ENCODE assay signal across 15 cellular contexts in genomic region chr10:53453196-53453595, GRCh38.
DNase-seq lines count a peak whose midpoint lies in the region; ATAC-seq and TF ChIP-seq lines count a peak whose summit lies in the region.
"Had no signal": no experiment of that assay in that cellular context is flagged by ENCODE, and none has a peak within 500 bp of the region (broad histone marks: within the 10 kb centered on the region; RNA-seq: fewer than 3 reads in every experiment).

No MANE protein-coding gene starts in this region.

- WGBS in psoas muscle, 3 donors, result 56 to 77% (median 59%) methylated on average over 1 of the region's 1 CpG
- WGBS in spleen, 5 donors, result 66 to 84% (median 72%) methylated on average over 1 of the region's 1 CpG

- TF ChIP-seq POLR2A in spleen (IDR thresholded peaks at IDR 0.05), result no peak

- H3K4me3 ChIP-seq in left ventricle myocardium inferior, result no peak overlapping the region
- H3K4me3 ChIP-seq in RWPE2 (ENCODE audit: severe bottlenecking), result no peak overlapping the region
- H3K4me3 ChIP-seq in upper lobe of right lung, result no peak overlapping the region
- no peak overlapping the region for H3K4me3 ChIP-seq in psoas muscle
- no peak overlapping the region for H3K4me3 ChIP-seq in spleen
- H3K4me3 ChIP-seq: A549, ascending aorta, esophagus muscularis mucosa, heart right ventricle, suprapubic skin had no signal

- H3K27me3 ChIP-seq in left ventricle myocardium inferior (ENCODE audit: low read depth) (no peaks in the 10 kb centered on the region), RWPE2 (ENCODE audit: insufficient read depth, poor library complexity, severe bottlenecking) (no peaks in the 10 kb centered on the region), upper lobe of right lung (no peaks in the 10 kb centered on the region), psoas muscle (ENCODE audit: insufficient read depth in 3 of 3, low read length in 2 of 3) (no peaks in the 10 kb centered on the region), spleen (replicated peaks in 1 of 7) (no peaks in the 10 kb centered on the region)
- H3K27me3 ChIP-seq: ascending aorta, esophagus muscularis mucosa, heart right ventricle, suprapubic skin had no signal

- intact Hi-C loops in left ventricle myocardium inferior (cut with micrococcal nuclease), result no loop called here
- intact Hi-C loops in left ventricle myocardium superior (cut with micrococcal nuclease), result no loop called here
- intact Hi-C loops in upper lobe of right lung (cut with DNase I), result no loop called here
- intact Hi-C loops in psoas muscle (cut with DNase I), result no loop called here
- intact Hi-C loops in spleen (cut with DNase I; ENCODE audit: low total_unique reads), result no loop called here

- no peaks in the 10 kb centered on the region for H3K4me1 ChIP-seq in left ventricle myocardium inferior
- no peaks in the 10 kb centered on the region for H3K4me1 ChIP-seq in RWPE2 (ENCODE audit: insufficient read depth, poor library complexity, severe bottlenecking)
- H3K4me1 ChIP-seq in upper lobe of right lung, result no peaks in the 10 kb centered on the region
- no peaks in the 10 kb centered on the region for H3K4me1 ChIP-seq in psoas muscle
- H3K4me1 ChIP-seq in spleen, result no peaks in the 10 kb centered on the region
- H3K4me1 ChIP-seq: A549, ascending aorta, esophagus muscularis mucosa, heart right ventricle, suprapubic skin had no signal

- H3K36me3 Mint-ChIP-seq in glutamatergic neuron (ENCODE audit: unreplicated experiment), result peaks cover 3% of the 10 kb centered on the region

- H3K9me3 ChIP-seq in left ventricle myocardium inferior (replicated peaks) (no peaks in the 10 kb centered on the region), RWPE2 (ENCODE audit: severe bottlenecking) (no peaks in the 10 kb centered on the region), upper lobe of right lung (no peaks in the 10 kb centered on the region), psoas muscle (no peaks in the 10 kb centered on the region), spleen (peaks cover 0 to 11% (median 0%) of the 10 kb centered on the region in 8 donors)
- H3K9me3 ChIP-seq: A549, ascending aorta, esophagus muscularis mucosa, suprapubic skin had no signal

- H3K36me3 ChIP-seq in left ventricle myocardium inferior (no peaks in the 10 kb centered on the region), RWPE2 (ENCODE audit: low read depth) (no peaks in the 10 kb centered on the region), upper lobe of right lung (no peaks in the 10 kb centered on the region), psoas muscle (ENCODE audit: insufficient read depth in 1 of 2, low read depth in 1 of 2) (no peaks in the 10 kb centered on the region), spleen (no peaks in the 10 kb centered on the region)
- H3K36me3 ChIP-seq: ascending aorta, esophagus muscularis mucosa, heart right ventricle, suprapubic skin had no signal

- no peak for ATAC-seq in left ventricle myocardium superior
- peak; percentile 49; the same call in 1 of the 3 replicates for ATAC-seq in RWPE2 (ENCODE audit: low read depth)
- ATAC-seq in upper lobe of right lung, result no peak
- ATAC-seq in psoas muscle, result no peak
- ATAC-seq: A549, heart right ventricle, left cardiac atrium had no signal

- peak; percentile 16 for TF ChIP-seq CTCF in left ventricle myocardium inferior (IDR thresholded peaks at IDR 0.05; ENCODE audit: borderline replicate concordance)
- TF ChIP-seq CTCF in RWPE2 (IDR thresholded peaks at IDR 0.05; ENCODE audit: poor library complexity, severe bottlenecking), result peak; percentile 30
- peak; percentile 22 for TF ChIP-seq CTCF in glutamatergic neuron (IDR thresholded peaks at IDR 0.05; ENCODE audit: partially characterized antibody, unreplicated experiment)
- peak; percentile 12 for TF ChIP-seq CTCF in upper lobe of right lung (IDR thresholded peaks at IDR 0.05)
- TF ChIP-seq CTCF in psoas muscle (IDR thresholded peaks at IDR 0.05), result no peak
- no peak for TF ChIP-seq CTCF in spleen (IDR thresholded peaks at IDR 0.05 in 8 of 11, conservative IDR thresholded peaks at IDR 0.05 in 3 of 11)

- no peak overlapping the region for H3K27ac ChIP-seq in left ventricle myocardium inferior (replicated peaks)
- H3K27ac ChIP-seq in RWPE2 (ENCODE audit: poor library complexity, severe bottlenecking), result no peak overlapping the region
- H3K27ac ChIP-seq in upper lobe of right lung, result no peak overlapping the region
- no peak overlapping the region for H3K27ac ChIP-seq in psoas muscle
- H3K27ac ChIP-seq in spleen, result no peak overlapping the region
- H3K27ac ChIP-seq: A549, ascending aorta, esophagus muscularis mucosa, heart right ventricle, suprapubic skin had no signal

- no peaks in the 10 kb centered on the region for H3K27me3 Mint-ChIP-seq in glutamatergic neuron (ENCODE audit: unreplicated experiment)

- no peak overlapping the region for H3K4me3 Mint-ChIP-seq in glutamatergic neuron (ENCODE audit: unreplicated experiment)

- no peak overlapping the region for H3K27ac Mint-ChIP-seq in glutamatergic neuron (ENCODE audit: unreplicated experiment)

- DNase-seq in left ventricle myocardium inferior, result no peak
- no peak for DNase-seq in left ventricle myocardium superior
- DNase-seq in RWPE2 (ENCODE audit: low spot score), result no peak
- no peak for DNase-seq in glutamatergic neuron
- DNase-seq in upper lobe of right lung, result no peak
- DNase-seq in psoas muscle, result no peak
- no peak for DNase-seq in spleen
- no peak for DNase-seq in stimulated activated CD4-positive, alpha-beta T cell treated with anti-CD3 and anti-CD28 coated beads, Interleukin-1b, Interleukin-23, amount 100 ng/mL, for 48 hours
- DNase-seq: heart right ventricle; left cardiac atrium; stimulated activated CD4-positive, alpha-beta T cell treated with anti-CD3 and anti-CD28 coated beads, Interleukin-2, amount 100 ng/mL, for 24 hours had no signal

- peaks cover 5% of the 10 kb centered on the region for H3K4me1 Mint-ChIP-seq in glutamatergic neuron (ENCODE audit: low read depth, unreplicated experiment)

- no peaks in the 10 kb centered on the region for H3K9me3 Mint-ChIP-seq in glutamatergic neuron (ENCODE audit: unreplicated experiment)

Comparison
In these comparisons a context has a peak if more than half of its experiments do, and no peak if none do; other contexts are left out.
1. CTCF ChIP-seq: peak in left ventricle myocardium inferior (single experiment), RWPE2 (single experiment), glutamatergic neuron (single experiment) and upper lobe of right lung (single experiment); none in psoas muscle (single experiment) and spleen (0 of 11).